Comparison of ENCODE assay signal across 21 cellular contexts in genomic region chr15:41983221-41983620, GRCh38. TPM values are rescaled to one million over a fixed set of nuclear protein-coding genes. Genes with fewer than 3 reads are reported as not detected.
"Had no signal": no experiment of that assay in that cellular context is flagged by ENCODE, and none has a peak within 500 bp of the region (broad histone marks: within the 10 kb centered on the region; RNA-seq: fewer than 3 reads in every experiment).

No MANE protein-coding gene starts in this region.

- H3K4me1 Mint-ChIP-seq: memory B cell, naive B cell, neural crest cell had no signal

- H3K36me3 Mint-ChIP-seq: activated naive CD8-positive, alpha-beta T cell treated with anti-CD3 and anti-CD28 coated beads, Interleukin-2, amount 10 ng/mL, durations not matched to agents 7 days and 5 days; memory B cell; naive B cell had no signal

- ATAC-seq: body of pancreas, mucosa of descending colon, right cardiac atrium had no signal

- H3K9me3 Mint-ChIP-seq: activated CD4-positive, alpha-beta T cell treated with anti-CD3 and anti-CD28 coated beads, Interleukin-2, amount 10 ng/mL, durations not matched to agents 7 days and 5 days; activated naive CD8-positive, alpha-beta T cell treated with anti-CD3 and anti-CD28 coated beads, Interleukin-2, amount 10 ng/mL, durations not matched to agents 7 days and 5 days; memory B cell; naive B cell; neural crest cell; stimulated activated naive CD8-positive, alpha-beta T cell treated with anti-CD3 and anti-CD28 coated beads, Interleukin-15, Interleukin-2, amounts not matched to agents 100 ng/mL and 50 ng/mL, for 24 hours; T-helper 2 cell treated with Interferon-gamma antibody and Interleukin-4, amounts not matched to agents 5 μg/mL and 100 μg/mL, for 36 hours had no signal

- DNase-seq: activated CD4-positive, alpha-beta T cell treated with anti-CD3 and anti-CD28 coated beads, Interleukin-2, amount 10 ng/mL, durations not matched to agents 7 days and 5 days; activated naive CD8-positive, alpha-beta T cell treated with anti-CD3 and anti-CD28 coated beads, Interleukin-2, amount 10 ng/mL, durations not matched to agents 7 days and 5 days; amygdala; body of pancreas; dorsolateral prefrontal cortex; erythroblast; left ventricle myocardium superior; mucosa of descending colon; naive B cell; right cardiac atrium; small intestine; stimulated activated CD4-positive, alpha-beta T cell treated with anti-CD3 and anti-CD28 coated beads, Interleukin-15, amount 100 ng/mL, for 24 hours; stimulated activated CD4-positive, alpha-beta T cell treated with anti-CD3 and anti-CD28 coated beads, Interleukin-2, amount 100 ng/mL, for 48 hours; trophoblast cell had no signal

- H3K27me3 Mint-ChIP-seq: stimulated activated naive CD8-positive, alpha-beta T cell treated with anti-CD3 and anti-CD28 coated beads, Interleukin-15, Interleukin-2, amounts not matched to agents 100 ng/mL and 50 ng/mL, for 24 hours had no signal

- H3K27ac Mint-ChIP-seq: activated CD4-positive, alpha-beta T cell treated with anti-CD3 and anti-CD28 coated beads, Interleukin-2, amount 10 ng/mL, durations not matched to agents 7 days and 5 days; activated naive CD8-positive, alpha-beta T cell treated with anti-CD3 and anti-CD28 coated beads, Interleukin-2, amount 10 ng/mL, durations not matched to agents 7 days and 5 days; memory B cell; naive B cell; stimulated activated naive CD8-positive, alpha-beta T cell treated with anti-CD3 and anti-CD28 coated beads, Interleukin-15, Interleukin-2, amounts not matched to agents 100 ng/mL and 50 ng/mL, for 24 hours; T-helper 2 cell treated with Interferon-gamma antibody and Interleukin-4, amounts not matched to agents 5 μg/mL and 100 μg/mL, for 36 hours had no signal

- H3K4me3 Mint-ChIP-seq: activated CD4-positive, alpha-beta T cell treated with anti-CD3 and anti-CD28 coated beads, Interleukin-2, amount 10 ng/mL, durations not matched to agents 7 days and 5 days; activated naive CD8-positive, alpha-beta T cell treated with anti-CD3 and anti-CD28 coated beads, Interleukin-2, amount 10 ng/mL, durations not matched to agents 7 days and 5 days; memory B cell; naive B cell; neural crest cell; stimulated activated naive CD8-positive, alpha-beta T cell treated with anti-CD3 and anti-CD28 coated beads, Interleukin-15, Interleukin-2, amounts not matched to agents 100 ng/mL and 50 ng/mL, for 24 hours; T-helper 2 cell treated with Interferon-gamma antibody and Interleukin-4, amounts not matched to agents 5 μg/mL and 100 μg/mL, for 36 hours had no signal

RNA-seq across cellular contexts. Expression of gene PLA2G4E, which starts 37.6 kb away (rescaled TPM):
- total RNA-seq: activated CD4-positive, alpha-beta T cell treated with anti-CD3 and anti-CD28 coated beads, Interleukin-2, amount 10 ng/mL, durations not matched to agents 7 days and 5 days; activated naive CD8-positive, alpha-beta T cell treated with anti-CD3 and anti-CD28 coated beads, Interleukin-2, amount 10 ng/mL, durations not matched to agents 7 days and 5 days; body of pancreas; frontal cortex; kidney epithelial cell; left ventricle myocardium superior; neural crest cell; osteocyte had no signal
